13 cellular contexts compared by ENCODE assay signal in genomic region chr7:6639627-6640026, GRCh38. TPM values are rescaled to one million over a fixed set of nuclear protein-coding genes. Genes with fewer than 3 reads are reported as not detected.
DNase-seq lines count a peak whose midpoint lies in the region; ATAC-seq and TF ChIP-seq lines count a peak whose summit lies in the region.
"Had no signal": no experiment of that assay in that cellular context is flagged by ENCODE, and none has a peak within 500 bp of the region (broad histone marks: within the 10 kb centered on the region; RNA-seq: fewer than 3 reads in every experiment).

No MANE protein-coding gene starts in this region.

- peak overlapping the region in 1 of 2 donors; percentile 32 for H3K4me3 Mint-ChIP-seq in activated T-cell treated with anti-CD3 and anti-CD28 coated beads, Interleukin-2, amount 50 U/mL, for 72 hours
- H3K4me3 Mint-ChIP-seq in activated CD8-positive, alpha-beta T cell treated with anti-CD3 and anti-CD28 coated beads, Interleukin-2, amount 10 ng/mL, durations not matched to agents 7 days and 5 days = peak overlapping the region; percentile 93

- peaks cover 7 to 19% of the 10 kb centered on the region in 2 donors for H3K36me3 Mint-ChIP-seq in activated T-cell treated with anti-CD3 and anti-CD28 coated beads, Interleukin-2, amount 50 U/mL, for 72 hours (ENCODE audit: insufficient read depth in 2 of 2)
- peaks cover 44% of the 10 kb centered on the region for H3K36me3 Mint-ChIP-seq in activated CD8-positive, alpha-beta T cell treated with anti-CD3 and anti-CD28 coated beads, Interleukin-2, amount 10 ng/mL, durations not matched to agents 7 days and 5 days (ENCODE audit: low read depth)

- H3K9me3 Mint-ChIP-seq in activated T-cell treated with anti-CD3 and anti-CD28 coated beads, Interleukin-2, amount 50 U/mL, for 72 hours = peaks cover 0 to 2% of the 10 kb centered on the region in 2 donors
- no peaks in the 10 kb centered on the region for H3K9me3 Mint-ChIP-seq in activated CD8-positive, alpha-beta T cell treated with anti-CD3 and anti-CD28 coated beads, Interleukin-2, amount 10 ng/mL, durations not matched to agents 7 days and 5 days (ENCODE audit: insufficient read depth)

- H3K9me3 ChIP-seq in lower lobe of right lung (no peaks in the 10 kb centered on the region), subcutaneous abdominal adipose tissue (ENCODE audit: control insufficient read depth in 5 of 5, low read length in 5 of 5) (no peaks in the 10 kb centered on the region)

- peaks cover 24% of the 10 kb centered on the region for H3K4me1 ChIP-seq in lower lobe of right lung
- peaks cover 7 to 34% (median 28%) of the 10 kb centered on the region in 5 donors for H3K4me1 ChIP-seq in subcutaneous abdominal adipose tissue (ENCODE audit: control insufficient read depth in 5 of 5, insufficient read depth in 5 of 5, low read length in 5 of 5)

- no peak overlapping the region for H3K27ac ChIP-seq in lower lobe of right lung
- peak overlapping the region; percentile 23 for H3K27ac ChIP-seq in subcutaneous abdominal adipose tissue (ENCODE audit: low read depth, low read length)
- H3K27ac ChIP-seq: dorsolateral prefrontal cortex had no signal

- H3K4me3 ChIP-seq in lower lobe of right lung (no peak overlapping the region), subcutaneous abdominal adipose tissue (ENCODE audit: low read depth in 1 of 5, low read length in 5 of 5) (no peak overlapping the region)

- no peaks in the 10 kb centered on the region for H3K27me3 ChIP-seq in lower lobe of right lung (ENCODE audit: low read depth)
- no peaks in the 10 kb centered on the region for H3K27me3 ChIP-seq in subcutaneous abdominal adipose tissue (ENCODE audit: control insufficient read depth in 5 of 5, insufficient read depth in 4 of 5, low read length in 5 of 5)
- H3K27me3 ChIP-seq: dorsolateral prefrontal cortex had no signal

- no peak overlapping the region for H3K9ac ChIP-seq in subcutaneous abdominal adipose tissue (ENCODE audit: low read length in 5 of 5)

- peak overlapping the region; percentile 74 for H3K27ac Mint-ChIP-seq in activated T-cell treated with anti-CD3 and anti-CD28 coated beads, Interleukin-2, amount 50 U/mL, for 72 hours
- no peak overlapping the region for H3K27ac Mint-ChIP-seq in activated CD8-positive, alpha-beta T cell treated with anti-CD3 and anti-CD28 coated beads, Interleukin-2, amount 10 ng/mL, durations not matched to agents 7 days and 5 days

- intact Hi-C loops in lower lobe of right lung (cut with DNase I) = no loop called here

- POLR2A ChIA-PET in activated CD8-positive, alpha-beta T cell treated with anti-CD3 and anti-CD28 coated beads, Interleukin-2, amount 10 ng/mL, durations not matched to agents 7 days and 5 days (lab: Charles Lee) = no interaction called here

- ATAC-seq in activated T-cell treated with anti-CD3 and anti-CD28 coated beads, Interleukin-2, amount 50 U/mL, for 72 hours (replicated peaks in 1 of 2) = no peak
- no peak for ATAC-seq in activated CD8-positive, alpha-beta T cell treated with anti-CD3 and anti-CD28 coated beads, Interleukin-2, amount 10 ng/mL, durations not matched to agents 7 days and 5 days
- ATAC-seq in lower lobe of right lung (peak in 1 of 2 donors; percentile 13), HG03469 (IDR thresholded peaks at IDR 0.05; ENCODE audit: unreplicated experiment) (no peak)
- ATAC-seq: PC-3 had no signal

- H3K36me3 ChIP-seq in lower lobe of right lung (peaks cover 40% of the 10 kb centered on the region), subcutaneous abdominal adipose tissue (ENCODE audit: control insufficient read depth in 5 of 5, insufficient read depth in 5 of 5, low read length in 5 of 5) (peaks cover 0 to 41% (median 39%) of the 10 kb centered on the region in 5 donors)

- no peak for DNase-seq in activated T-cell treated with anti-CD3 and anti-CD28 coated beads, Interleukin-2, amount 50 U/mL, for 72 hours
- DNase-seq in activated T-cell treated with anti-CD3 and anti-CD28 coated beads for 4 hours (no peak), lower lobe of right lung (peak; percentile 70), DMS53 (lab: John Stamatoyannopoulos, UW) (no peak)
- DNase-seq in activated CD8-positive, alpha-beta T cell treated with anti-CD3 and anti-CD28 coated beads, Interleukin-2, amount 10 ng/mL, durations not matched to agents 7 days and 5 days = no peak
- no peak for DNase-seq in activated CD8-positive, alpha-beta memory T cell treated with anti-CD3 and anti-CD28 coated beads, Interleukin-2, amount 50 U/mL, for 48 hours
- DNase-seq: dorsolateral prefrontal cortex, left cardiac atrium, MM.1S, NCI-H2029 treated with DMSO at 0.1 percent for 48 hours, PC-3 had no signal

- no peaks in the 10 kb centered on the region for H3K27me3 Mint-ChIP-seq in activated T-cell treated with anti-CD3 and anti-CD28 coated beads, Interleukin-2, amount 50 U/mL, for 72 hours (ENCODE audit: low read depth)
- H3K27me3 Mint-ChIP-seq in activated CD8-positive, alpha-beta T cell treated with anti-CD3 and anti-CD28 coated beads, Interleukin-2, amount 10 ng/mL, durations not matched to agents 7 days and 5 days (ENCODE audit: low read depth) = no peaks in the 10 kb centered on the region

- H3K4me1 Mint-ChIP-seq in activated T-cell treated with anti-CD3 and anti-CD28 coated beads, Interleukin-2, amount 50 U/mL, for 72 hours (ENCODE audit: low read depth) = peaks cover 26% of the 10 kb centered on the region
- H3K4me1 Mint-ChIP-seq in activated CD8-positive, alpha-beta T cell treated with anti-CD3 and anti-CD28 coated beads, Interleukin-2, amount 10 ng/mL, durations not matched to agents 7 days and 5 days (ENCODE audit: low read depth) = peaks cover 37% of the 10 kb centered on the region

- no peak for TF ChIP-seq CTCF in lower lobe of right lung (IDR thresholded peaks at IDR 0.05)

- CTCF ChIA-PET in activated CD8-positive, alpha-beta T cell treated with anti-CD3 and anti-CD28 coated beads, Interleukin-2, amount 10 ng/mL, durations not matched to agents 7 days and 5 days (lab: Charles Lee) = no interaction called here

RNA-seq across cellular contexts. Expression of gene ZNF316, which starts 2.5 kb away (rescaled TPM):
- 10 to 100 TPM; 23.5 to 24.6 TPM for total RNA-seq in activated T-cell treated with anti-CD3 and anti-CD28 coated beads, Interleukin-2, amount 50 U/mL, for 72 hours
- total RNA-seq in activated CD8-positive, alpha-beta T cell treated with anti-CD3 and anti-CD28 coated beads, Interleukin-2, amount 10 ng/mL, durations not matched to agents 7 days and 5 days = 10 to 100 TPM; 24.2 to 26.8 TPM
- 43.2 TPM for total RNA-seq in lower lobe of right lung

RNA-seq across cellular contexts. Expression of gene ZNF853, which starts 24.2 kb away (rescaled TPM):
- 1 to 10 TPM; 3.2 to 4.0 TPM for total RNA-seq in activated T-cell treated with anti-CD3 and anti-CD28 coated beads, Interleukin-2, amount 50 U/mL, for 72 hours
- 1 to 10 TPM in 1 of 2 experiments, under 1 TPM in 1; 0.78 to 1.0 TPM for total RNA-seq in activated CD8-positive, alpha-beta T cell treated with anti-CD3 and anti-CD28 coated beads, Interleukin-2, amount 10 ng/mL, durations not matched to agents 7 days and 5 days
- total RNA-seq in lower lobe of right lung = 4.4 TPM

RNA-seq across cellular contexts. Expression of gene INTS15, which starts 49.8 kb away (rescaled TPM):
- total RNA-seq in activated T-cell treated with anti-CD3 and anti-CD28 coated beads, Interleukin-2, amount 50 U/mL, for 72 hours = 10 to 100 TPM; 32.5 to 33.4 TPM
- 10 to 100 TPM; 40.9 to 42.7 TPM for total RNA-seq in activated CD8-positive, alpha-beta T cell treated with anti-CD3 and anti-CD28 coated beads, Interleukin-2, amount 10 ng/mL, durations not matched to agents 7 days and 5 days
- 33.2 TPM for total RNA-seq in lower lobe of right lung
